ENCODE assay signal across 1 cellular context in genomic region chr12:101838628-101839323, GRCh38.
TF ChIP-seq lines count a peak whose summit lies in the region.

No MANE protein-coding gene starts in this region.

TF ChIP-seq in GM12878, 131 proteins besides CTCF, POLR2A, EP300 and RAD21 (continued from another document):
- TF ChIP-seq, protein P1, sequence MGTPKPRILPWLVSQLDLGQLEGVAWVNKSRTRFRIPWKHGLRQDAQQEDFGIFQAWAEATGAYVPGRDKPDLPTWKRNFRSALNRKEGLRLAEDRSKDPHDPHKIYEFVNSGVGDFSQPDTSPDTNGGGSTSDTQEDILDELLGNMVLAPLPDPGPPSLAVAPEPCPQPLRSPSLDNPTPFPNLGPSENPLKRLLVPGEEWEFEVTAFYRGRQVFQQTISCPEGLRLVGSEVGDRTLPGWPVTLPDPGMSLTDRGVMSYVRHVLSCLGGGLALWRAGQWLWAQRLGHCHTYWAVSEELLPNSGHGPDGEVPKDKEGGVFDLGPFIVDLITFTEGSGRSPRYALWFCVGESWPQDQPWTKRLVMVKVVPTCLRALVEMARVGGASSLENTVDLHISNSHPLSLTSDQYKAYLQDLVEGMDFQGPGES (IDR thresholded peaks at IDR 0.05): no peak
- TF ChIP-seq, protein P2, sequence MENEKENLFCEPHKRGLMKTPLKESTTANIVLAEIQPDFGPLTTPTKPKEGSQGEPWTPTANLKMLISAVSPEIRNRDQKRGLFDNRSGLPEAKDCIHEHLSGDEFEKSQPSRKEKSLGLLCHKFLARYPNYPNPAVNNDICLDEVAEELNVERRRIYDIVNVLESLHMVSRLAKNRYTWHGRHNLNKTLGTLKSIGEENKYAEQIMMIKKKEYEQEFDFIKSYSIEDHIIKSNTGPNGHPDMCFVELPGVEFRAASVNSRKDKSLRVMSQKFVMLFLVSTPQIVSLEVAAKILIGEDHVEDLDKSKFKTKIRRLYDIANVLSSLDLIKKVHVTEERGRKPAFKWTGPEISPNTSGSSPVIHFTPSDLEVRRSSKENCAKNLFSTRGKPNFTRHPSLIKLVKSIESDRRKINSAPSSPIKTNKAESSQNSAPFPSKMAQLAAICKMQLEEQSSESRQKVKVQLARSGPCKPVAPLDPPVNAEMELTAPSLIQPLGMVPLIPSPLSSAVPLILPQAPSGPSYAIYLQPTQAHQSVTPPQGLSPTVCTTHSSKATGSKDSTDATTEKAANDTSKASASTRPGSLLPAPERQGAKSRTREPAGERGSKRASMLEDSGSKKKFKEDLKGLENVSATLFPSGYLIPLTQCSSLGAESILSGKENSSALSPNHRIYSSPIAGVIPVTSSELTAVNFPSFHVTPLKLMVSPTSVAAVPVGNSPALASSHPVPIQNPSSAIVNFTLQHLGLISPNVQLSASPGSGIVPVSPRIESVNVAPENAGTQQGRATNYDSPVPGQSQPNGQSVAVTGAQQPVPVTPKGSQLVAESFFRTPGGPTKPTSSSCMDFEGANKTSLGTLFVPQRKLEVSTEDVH (IDR thresholded peaks at IDR 0.05; ENCODE audit: low read depth, partially characterized antibody): no peak
- TF ChIP-seq CBX5 (IDR thresholded peaks at IDR 0.05; ENCODE audit: low read depth) (no peak), PAX5 (IDR thresholded peaks at IDR 0.05; ENCODE audit: borderline replicate concordance, low read depth, low read length) (peak; percentile 62; the same call in 1 of the 2 replicates), ZNF384 (IDR thresholded peaks at IDR 0.05; ENCODE audit: borderline replicate concordance, low read depth, low read length) (peak; percentile 94), EGR1 (IDR thresholded peaks at IDR 0.05; ENCODE audit: borderline replicate concordance in 1 of 2, low read depth in 2 of 2, low read length in 2 of 2) (no peak)
